18 cellular contexts compared by ENCODE assay signal in genomic region chr1:25772164-25772563, GRCh38. TPM values are rescaled to one million over a fixed set of nuclear protein-coding genes. Genes with fewer than 3 reads are reported as not detected.
DNase-seq lines count a peak whose midpoint lies in the region; ATAC-seq and TF ChIP-seq lines count a peak whose summit lies in the region.
"Had no signal": no experiment of that assay in that cellular context is flagged by ENCODE, and none has a peak within 500 bp of the region (broad histone marks: within the 10 kb centered on the region; RNA-seq: fewer than 3 reads in every experiment).

No MANE protein-coding gene starts in this region.

- H4K91ac ChIP-seq in IMR-90 (ENCODE audit: insufficient read depth, low read depth, low read length), result no peak overlapping the region

- no peak overlapping the region for H3K18ac ChIP-seq in IMR-90 (ENCODE audit: low read depth, low read length)

- H3K4me1 ChIP-seq in IMR-90 (ENCODE audit: control insufficient read depth, insufficient read depth, low read length) (peaks cover 4% of the 10 kb centered on the region; the same call in 1 of the 2 replicates), endodermal cell (ENCODE audit: control insufficient read depth, insufficient read depth, low read length) (peaks cover 9% of the 10 kb centered on the region), GM23248 (ENCODE audit: insufficient read depth) (no peaks in the 10 kb centered on the region)

- DNase-seq in activated CD4-positive, alpha-beta T cell treated with anti-CD3 and anti-CD28 coated beads for 36 hours, result no peak
- no peak for DNase-seq in activated CD4-positive, alpha-beta T cell treated with anti-CD3 and anti-CD28 coated beads, Interleukin-2, amount 10 ng/mL, durations not matched to agents 7 days and 5 days
- DNase-seq in IMR-90 (no peak), endodermal cell (no peak), progenitor cell of endocrine pancreas (ENCODE audit: low spot score, unreplicated experiment) (no peak), GM23248 (no peak), G401 (ENCODE audit: low spot score) (no peak)
- DNase-seq: 8988T; activated CD4-positive, CD25-positive, alpha-beta regulatory T cell; activated CD8-positive, alpha-beta T cell treated with anti-CD3 and anti-CD28 coated beads, Interleukin-2, amount 10 ng/mL, durations not matched to agents 7 days and 5 days; activated T-cell treated with anti-CD3 and anti-CD28 coated beads, Interleukin-2, amount 50 U/mL, for 4 hours; foreskin melanocyte; HCEC 1CT; left cardiac atrium; midbrain had no signal

- no peak overlapping the region for H2BK5ac ChIP-seq in IMR-90 (ENCODE audit: low read depth, low read length, poor library complexity, severe bottlenecking)

- H3K36me3 Mint-ChIP-seq in activated CD4-positive, alpha-beta T cell treated with anti-CD3 and anti-CD28 coated beads for 36 hours (ENCODE audit: low read depth), result peaks cover 17% of the 10 kb centered on the region
- H3K36me3 Mint-ChIP-seq in activated CD4-positive, alpha-beta T cell treated with anti-CD3 and anti-CD28 coated beads, Interleukin-2, amount 10 ng/mL, durations not matched to agents 7 days and 5 days (ENCODE audit: low read depth), result peaks cover 43% of the 10 kb centered on the region
- H3K36me3 Mint-ChIP-seq in endodermal cell (ENCODE audit: low read depth), result no peaks in the 10 kb centered on the region
- no peaks in the 10 kb centered on the region for H3K36me3 Mint-ChIP-seq in progenitor cell of endocrine pancreas (ENCODE audit: insufficient read depth)

- BruUV-seq in IMR-90 (replicated peaks; lab: Mats Ljungman, UMichigan), result no TSS peak

- H3F3A ChIP-seq in GM23248 (ENCODE audit: insufficient read depth), result no peaks in the 10 kb centered on the region

- H2AK5ac ChIP-seq in IMR-90 (ENCODE audit: low read depth, low read length), result no peak overlapping the region

- H4K5ac ChIP-seq in IMR-90 (ENCODE audit: low read depth, low read length), result no peak overlapping the region

- no peaks in the 10 kb centered on the region for H3K79me2 ChIP-seq in GM23248 (ENCODE audit: insufficient read depth)

- WGBS in IMR-90 (ENCODE audit: extremely low coverage in 2 of 2, insufficient read length in 1 of 2), 2 experiments, result 100% methylated on average over 1 of the region's 5 CpGs; no CpG with 5 or more reads in 1 of the 2 experiments
- 97 to 100% methylated on average over 3 to 5 of the region's 5 CpGs for WGBS in endodermal cell (ENCODE audit: insufficient coverage in 1 of 2, insufficient read length in 1 of 2), 2 experiments
- 96 to 100% methylated on average over 5 of the region's 5 CpGs for WGBS in GM23248 (ENCODE audit: low coverage in 1 of 2, low lambda C conversion rate in 2 of 2, missing lambda C conversion rate in 2 of 2), 2 experiments

- TF ChIP-seq POLR2A in IMR-90 (IDR thresholded peaks at IDR 0.05; ENCODE audit: low read depth, low read length), result no peak

- TF ChIP-seq CTCF in IMR-90 (conservative IDR thresholded peaks at IDR 0.05; ENCODE audit: low read depth, low read length) (no peak), endodermal cell (conservative IDR thresholded peaks at IDR 0.05) (no peak), progenitor cell of endocrine pancreas (IDR thresholded peaks at IDR 0.05; ENCODE audit: unreplicated experiment) (no peak)

- no peaks in the 10 kb centered on the region for H3K9me3 Mint-ChIP-seq in activated CD4-positive, alpha-beta T cell treated with anti-CD3 and anti-CD28 coated beads for 36 hours (ENCODE audit: low read depth)
- no peaks in the 10 kb centered on the region for H3K9me3 Mint-ChIP-seq in activated CD4-positive, alpha-beta T cell treated with anti-CD3 and anti-CD28 coated beads, Interleukin-2, amount 10 ng/mL, durations not matched to agents 7 days and 5 days
- H3K9me3 Mint-ChIP-seq in endodermal cell, result no peaks in the 10 kb centered on the region
- no peaks in the 10 kb centered on the region for H3K9me3 Mint-ChIP-seq in progenitor cell of endocrine pancreas (ENCODE audit: low read depth)
- H3K9me3 Mint-ChIP-seq: activated T-cell treated with anti-CD3 and anti-CD28 coated beads, Interleukin-2, amount 50 U/mL, for 4 hours had no signal

- H3K27me3 Mint-ChIP-seq in activated CD4-positive, alpha-beta T cell treated with anti-CD3 and anti-CD28 coated beads for 36 hours, result no peaks in the 10 kb centered on the region
- H3K27me3 Mint-ChIP-seq in activated CD4-positive, alpha-beta T cell treated with anti-CD3 and anti-CD28 coated beads, Interleukin-2, amount 10 ng/mL, durations not matched to agents 7 days and 5 days, result peaks cover 7% of the 10 kb centered on the region
- H3K27me3 Mint-ChIP-seq in endodermal cell (ENCODE audit: insufficient read depth) (no peaks in the 10 kb centered on the region), progenitor cell of endocrine pancreas (no peaks in the 10 kb centered on the region)

- H3K9ac ChIP-seq in IMR-90 (ENCODE audit: low read depth, low read length) (no peak overlapping the region), endodermal cell (ENCODE audit: extremely low read depth, low read length, poor library complexity, severe bottlenecking) (no peak overlapping the region), GM23248 (no peak overlapping the region)

- CTCF ChIA-PET in activated CD4-positive, alpha-beta T cell treated with anti-CD3 and anti-CD28 coated beads for 36 hours (lab: Charles Lee), result interaction anchor here (0.5 to 0.6 kb wide), 3 partner anchors 85 to 780 kb away, joined by 3 read pairs; no protein-coding TSS in a partner anchor
- CTCF ChIA-PET in activated CD4-positive, alpha-beta T cell treated with anti-CD3 and anti-CD28 coated beads, Interleukin-2, amount 10 ng/mL, durations not matched to agents 7 days and 5 days (lab: Charles Lee), result interaction anchor here (1.0 kb wide), 1 partner anchor 16 kb away, joined by 3 read pairs; no protein-coding TSS in a partner anchor
- CTCF ChIA-PET in IMR-90 (lab: Yijun Ruan, JAX), result no interaction called here

- H3K9me1 ChIP-seq in IMR-90 (ENCODE audit: insufficient read depth, low read length), result peaks cover 14% of the 10 kb centered on the region

- dilution Hi-C loops in IMR-90 (cut with HindIII; ENCODE audit: low sequenced_read_pairs, unreplicated experiment), result no loop called here

- H3K4me2 ChIP-seq in IMR-90 (ENCODE audit: low read depth, low read length), result no peak overlapping the region
- H3K4me2 ChIP-seq in GM23248 (ENCODE audit: unreplicated experiment), result no peak overlapping the region

- H3K27ac ChIP-seq in IMR-90 (ENCODE audit: insufficient read depth, low read length), result no peak overlapping the region
- H3K27ac ChIP-seq in endodermal cell (ENCODE audit: low read depth, low read length), result peak overlapping the region; percentile 90
- no peak overlapping the region for H3K27ac ChIP-seq in GM23248
- H3K27ac ChIP-seq: epithelial cell of prostate had no signal

- no peak overlapping the region for H3K4me3 Mint-ChIP-seq in activated CD4-positive, alpha-beta T cell treated with anti-CD3 and anti-CD28 coated beads for 36 hours
- no peak overlapping the region for H3K4me3 Mint-ChIP-seq in activated CD4-positive, alpha-beta T cell treated with anti-CD3 and anti-CD28 coated beads, Interleukin-2, amount 10 ng/mL, durations not matched to agents 7 days and 5 days
- H3K4me3 Mint-ChIP-seq in endodermal cell (no peak overlapping the region), progenitor cell of endocrine pancreas (ENCODE audit: low read depth) (peak overlapping the region; percentile 44)
- H3K4me3 Mint-ChIP-seq: activated CD8-positive, alpha-beta T cell treated with anti-CD3 and anti-CD28 coated beads, Interleukin-2, amount 10 ng/mL, durations not matched to agents 7 days and 5 days; activated T-cell treated with anti-CD3 and anti-CD28 coated beads, Interleukin-2, amount 50 U/mL, for 4 hours had no signal

- H3K4me3 ChIP-seq in IMR-90 (ENCODE audit: insufficient read depth, low read depth, low read length) (no peak overlapping the region), endodermal cell (ENCODE audit: low read length) (no peak overlapping the region), GM23248 (no peak overlapping the region)
- H3K4me3 ChIP-seq: GM12878 had no signal

- no peak for ATAC-seq in activated CD4-positive, alpha-beta T cell treated with anti-CD3 and anti-CD28 coated beads for 36 hours
- ATAC-seq in IMR-90 (ENCODE audit: low read depth) (no peak), HG03460 (IDR thresholded peaks at IDR 0.05; ENCODE audit: unreplicated experiment) (no peak)
- ATAC-seq: activated CD8-positive, alpha-beta T cell treated with anti-CD3 and anti-CD28 coated beads, Interleukin-2, amount 10 ng/mL, durations not matched to agents 7 days and 5 days; activated T-cell treated with anti-CD3 and anti-CD28 coated beads, Interleukin-2, amount 50 U/mL, for 4 hours had no signal

- H3K14ac ChIP-seq in IMR-90 (replicated peaks; ENCODE audit: low read depth, low read length), result no peak overlapping the region

- no peak overlapping the region for H3K23ac ChIP-seq in IMR-90 (ENCODE audit: low read depth, low read length)

- peaks cover 32% of the 10 kb centered on the region; the same call in 1 of the 2 replicates for H3K36me3 ChIP-seq in IMR-90 (ENCODE audit: control insufficient read depth, insufficient read depth, low read length)
- no peaks in the 10 kb centered on the region for H3K36me3 ChIP-seq in endodermal cell (ENCODE audit: control insufficient read depth, insufficient read depth, low read length)
- H3K36me3 ChIP-seq in GM23248 (ENCODE audit: low read depth), result no peaks in the 10 kb centered on the region

- intact Hi-C loops in activated CD4-positive, alpha-beta T cell treated with anti-CD3 and anti-CD28 coated beads for 36 hours (cut with DNase I, micrococcal nuclease), result no loop called here
- intact Hi-C loops in IMR-90 (cut with micrococcal nuclease), result no loop called here

- POLR2A ChIA-PET in activated CD4-positive, alpha-beta T cell treated with anti-CD3 and anti-CD28 coated beads for 36 hours (lab: Charles Lee), result no interaction called here
- POLR2A ChIA-PET in activated CD4-positive, alpha-beta T cell treated with anti-CD3 and anti-CD28 coated beads, Interleukin-2, amount 10 ng/mL, durations not matched to agents 7 days and 5 days (lab: Charles Lee), result no interaction called here
- POLR2A ChIA-PET in IMR-90 (lab: Charles Lee; ENCODE audit: unreplicated experiment), result no interaction called here

- H4K20me1 ChIP-seq in IMR-90 (ENCODE audit: insufficient read depth, low read length) (no peaks in the 10 kb centered on the region), GM23248 (ENCODE audit: insufficient read depth) (no peaks in the 10 kb centered on the region)

- TF ChIP-seq RAD21 in IMR-90 (IDR thresholded peaks at IDR 0.05; ENCODE audit: low read length), result no peak

- no peak overlapping the region for H3K4ac ChIP-seq in IMR-90 (ENCODE audit: low read depth, low read length)

- no peak overlapping the region for H3K56ac ChIP-seq in IMR-90 (ENCODE audit: extremely low read depth, insufficient read depth, low read length)

- H3K4me1 Mint-ChIP-seq in activated CD4-positive, alpha-beta T cell treated with anti-CD3 and anti-CD28 coated beads for 36 hours, result peaks cover 82% of the 10 kb centered on the region
- peaks cover 62% of the 10 kb centered on the region for H3K4me1 Mint-ChIP-seq in activated CD4-positive, alpha-beta T cell treated with anti-CD3 and anti-CD28 coated beads, Interleukin-2, amount 10 ng/mL, durations not matched to agents 7 days and 5 days
- H3K4me1 Mint-ChIP-seq in endodermal cell (peaks cover 43% of the 10 kb centered on the region), progenitor cell of endocrine pancreas (ENCODE audit: low read depth) (peaks cover 60% of the 10 kb centered on the region)

- H2AK9ac ChIP-seq in IMR-90 (replicated peaks; ENCODE audit: low read depth, low read length, poor library complexity), result peak overlapping the region; percentile 65

- H2BK20ac ChIP-seq in IMR-90 (ENCODE audit: low read depth, low read length), result no peak overlapping the region

- no peak overlapping the region for H2BK15ac ChIP-seq in IMR-90 (ENCODE audit: low read depth, low read length)

- H2BK120ac ChIP-seq in IMR-90 (ENCODE audit: low read depth, low read length), result no peak overlapping the region

- H3K9me2 ChIP-seq in GM23248 (ENCODE audit: insufficient read depth), result no peaks in the 10 kb centered on the region

- in situ Hi-C loops in IMR-90 (cut with MboI; ENCODE audit: low sequenced_read_pairs), result no loop called here
- in situ Hi-C loops in GM23248 (cut with MboI), result no loop called here
- in situ Hi-C loops in G401 (cut with HindIII; ENCODE audit: low sequenced_read_pairs), result no loop called here

- H4K8ac ChIP-seq in IMR-90 (ENCODE audit: low read depth in 2 of 2, low read length in 2 of 2), result no peak overlapping the region

- H3K79me1 ChIP-seq in IMR-90 (ENCODE audit: low read depth in 1 of 2, low read length in 2 of 2), result no peaks in the 10 kb centered on the region

- H3K9me3 ChIP-seq in IMR-90 (ENCODE audit: control insufficient read depth, insufficient read depth, low read length) (no peaks in the 10 kb centered on the region), endodermal cell (ENCODE audit: control insufficient read depth, low read length) (no peaks in the 10 kb centered on the region), GM23248 (ENCODE audit: low read depth) (no peaks in the 10 kb centered on the region)

- H2AFZ ChIP-seq in IMR-90 (replicated peaks; ENCODE audit: low read length, poor library complexity) (no peak overlapping the region), GM23248 (no peak overlapping the region)

- H3K27me3 ChIP-seq in IMR-90 (ENCODE audit: control insufficient read depth, insufficient read depth, low read length) (no peaks in the 10 kb centered on the region), endodermal cell (ENCODE audit: control insufficient read depth, insufficient read depth, low read length, poor library complexity, severe bottlenecking) (no peaks in the 10 kb centered on the region), GM23248 (replicated peaks; ENCODE audit: insufficient read depth) (no peaks in the 10 kb centered on the region)

- peak overlapping the region; percentile 67 for H3K27ac Mint-ChIP-seq in activated CD4-positive, alpha-beta T cell treated with anti-CD3 and anti-CD28 coated beads for 36 hours
- no peak overlapping the region for H3K27ac Mint-ChIP-seq in activated CD4-positive, alpha-beta T cell treated with anti-CD3 and anti-CD28 coated beads, Interleukin-2, amount 10 ng/mL, durations not matched to agents 7 days and 5 days
- H3K27ac Mint-ChIP-seq in endodermal cell (peak overlapping the region; percentile 77), progenitor cell of endocrine pancreas (peak overlapping the region; percentile 87)
- H3K27ac Mint-ChIP-seq: activated CD8-positive, alpha-beta T cell treated with anti-CD3 and anti-CD28 coated beads, Interleukin-2, amount 10 ng/mL, durations not matched to agents 7 days and 5 days had no signal

RNA-seq across cellular contexts. Expression of gene SELENON, which starts 27.8 kb away (rescaled TPM):
- total RNA-seq in activated CD4-positive, alpha-beta T cell treated with anti-CD3 and anti-CD28 coated beads for 36 hours, result 10 to 100 TPM; 31.5 to 33.5 TPM
- 10 to 100 TPM; 13.7 to 14.4 TPM for total RNA-seq in activated CD4-positive, alpha-beta T cell treated with anti-CD3 and anti-CD28 coated beads, Interleukin-2, amount 10 ng/mL, durations not matched to agents 7 days and 5 days
- total RNA-seq in IMR-90 (2012; rRNA removed) (9.1 and 10.0 TPM in 2 replicates), endodermal cell (10 to 100 TPM; 91.2 to 93.3 TPM), progenitor cell of endocrine pancreas (79.8 and 87.1 TPM in 2 replicates)
- polyA plus RNA-seq in IMR-90 (2012; rRNA removed) (86.4 and 114 TPM in 2 replicates), GM23248 (2016; fragmentation: Nextera tagmentation; extraction: Ambion mirVana) (8.3 and 9.0 TPM in 2 replicates)
- polyA plus RNA-seq in IMR-90 (2012; cell fraction: cytosol; rRNA removed), result 67.8 and 132 TPM in 2 replicates
- 82.8 and 113 TPM in 2 replicates for polyA plus RNA-seq in IMR-90 (2012; cell fraction: nucleus; rRNA removed; ENCODE audit: low replicate concordance)
- polyA plus RNA-seq in endodermal cell (2013, experiment 1 of 2), result 127 TPM
- 114 TPM for polyA plus RNA-seq in endodermal cell (2013, experiment 2 of 2)
- total RNA-seq in GM23248 (2014; rRNA removed; shearing (Covaris generic)), result 45.3 and 49.7 TPM in 2 replicates
- 22.8 and 31.9 TPM in 2 replicates for total RNA-seq in G401 (2014; rRNA removed; shearing (Covaris generic))

RNA-seq across cellular contexts. Expression of gene MTFR1L, which starts 47.6 kb away (rescaled TPM):
- total RNA-seq in activated CD4-positive, alpha-beta T cell treated with anti-CD3 and anti-CD28 coated beads for 36 hours, result 10 to 100 TPM; 27.7 to 30.8 TPM
- 10 to 100 TPM; 38.9 to 42.1 TPM for total RNA-seq in activated CD4-positive, alpha-beta T cell treated with anti-CD3 and anti-CD28 coated beads, Interleukin-2, amount 10 ng/mL, durations not matched to agents 7 days and 5 days
- total RNA-seq in IMR-90 (2012; rRNA removed) (57.2 and 69.7 TPM in 2 replicates), endodermal cell (10 to 100 TPM; 31.6 to 36.2 TPM), progenitor cell of endocrine pancreas (55.0 and 58.8 TPM in 2 replicates)
- polyA plus RNA-seq in IMR-90 (2012; rRNA removed) (69.1 and 80.0 TPM in 2 replicates), GM23248 (2016; fragmentation: Nextera tagmentation; extraction: Ambion mirVana) (74.2 and 78.1 TPM in 2 replicates)
- polyA plus RNA-seq in IMR-90 (2012; cell fraction: cytosol; rRNA removed), result 89.0 and 279 TPM in 2 replicates
- polyA plus RNA-seq in IMR-90 (2012; cell fraction: nucleus; rRNA removed; ENCODE audit: low replicate concordance), result 122 and 153 TPM in 2 replicates
- 55.7 TPM for polyA plus RNA-seq in endodermal cell (2013, experiment 1 of 2)
- 50.5 TPM for polyA plus RNA-seq in endodermal cell (2013, experiment 2 of 2)
- total RNA-seq in GM23248 (2014; rRNA removed; shearing (Covaris generic)), result 57.2 and 58.3 TPM in 2 replicates
- 21.0 and 32.6 TPM in 2 replicates for total RNA-seq in G401 (2014; rRNA removed; shearing (Covaris generic))
